8 cellular contexts compared by ENCODE assay signal in the genomic region with DNA sequence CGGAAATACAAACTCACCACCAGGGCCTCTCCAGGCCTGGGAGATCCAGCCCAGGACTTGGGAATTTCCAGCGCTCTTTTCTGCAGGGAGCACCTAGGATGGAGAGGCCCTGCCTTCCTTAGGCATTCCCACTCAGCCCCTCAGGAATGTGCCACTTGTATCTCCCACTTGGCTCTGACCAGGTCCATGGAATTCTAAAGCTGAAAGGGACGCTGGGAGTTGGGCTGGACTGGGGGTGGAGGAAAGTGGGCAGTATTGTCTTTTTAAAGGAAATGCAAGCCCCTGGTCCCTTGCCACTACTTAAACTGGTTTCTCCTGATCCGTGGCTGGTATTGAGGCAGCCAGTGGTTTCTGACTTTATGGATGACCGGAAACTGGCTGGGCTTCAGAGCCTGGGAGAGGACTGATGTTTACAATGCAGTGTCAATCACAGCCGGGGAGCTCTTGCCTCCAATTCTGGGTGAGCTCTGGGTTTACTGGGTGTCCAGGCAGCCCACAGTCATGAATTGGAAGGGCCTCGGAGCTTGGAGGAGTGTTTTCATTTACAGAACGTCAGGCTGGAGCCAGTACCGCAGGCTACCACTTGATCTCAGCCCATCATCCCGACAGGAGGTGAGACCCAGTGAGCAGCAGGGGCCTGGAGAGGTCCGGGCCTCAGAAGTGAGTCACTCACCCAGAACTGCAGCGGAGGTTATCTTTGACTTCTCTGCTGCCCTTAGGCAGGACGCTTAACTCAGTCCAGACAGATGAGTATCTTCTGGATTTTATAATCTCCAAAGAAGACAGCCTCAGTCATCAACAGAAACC. TPM values are rescaled to one million over a fixed set of nuclear protein-coding genes. Genes with fewer than 3 reads are reported as not detected.
A peak's percentile ranks its signal among the peaks of the same experiment; 100 is the strongest.
DNase-seq lines count a peak whose midpoint lies in the region; ATAC-seq and TF ChIP-seq lines count a peak whose summit lies in the region.

No MANE protein-coding gene starts in this region.

- no peak for ATAC-seq in GM21526 (IDR thresholded peaks at IDR 0.05; ENCODE audit: low FRiP score, unreplicated experiment)

- TF ChIP-seq CTCF in WI38 (IDR thresholded peaks at IDR 0.05; ENCODE audit: low read depth, low read length) = no peak

- H3K9me3 Mint-ChIP-seq in activated CD4-positive, alpha-beta T cell treated with anti-CD3 and anti-CD28 coated beads, Interleukin-2, amount 10 ng/mL, durations not matched to agents 7 days and 5 days = no peaks in the 10 kb centered on the region

- peaks cover 5% of the 10 kb centered on the region for H3K27me3 Mint-ChIP-seq in activated CD4-positive, alpha-beta T cell treated with anti-CD3 and anti-CD28 coated beads, Interleukin-2, amount 10 ng/mL, durations not matched to agents 7 days and 5 days

- H3K36me3 Mint-ChIP-seq in activated CD4-positive, alpha-beta T cell treated with anti-CD3 and anti-CD28 coated beads, Interleukin-2, amount 10 ng/mL, durations not matched to agents 7 days and 5 days (ENCODE audit: low read depth) = no peaks in the 10 kb centered on the region

- POLR2A ChIA-PET in activated CD4-positive, alpha-beta T cell treated with anti-CD3 and anti-CD28 coated beads, Interleukin-2, amount 10 ng/mL, durations not matched to agents 7 days and 5 days (lab: Charles Lee) = no interaction called here

- CTCF ChIA-PET in activated CD4-positive, alpha-beta T cell treated with anti-CD3 and anti-CD28 coated beads, Interleukin-2, amount 10 ng/mL, durations not matched to agents 7 days and 5 days (lab: Charles Lee) = interaction anchor here (1.0 to 3.8 kb wide), 3 partner anchors 10 to 261 kb away, joined by 3 to 18 read pairs (median 3); no protein-coding TSS in a partner anchor

- no peak overlapping the region for H3K27ac Mint-ChIP-seq in activated CD4-positive, alpha-beta T cell treated with anti-CD3 and anti-CD28 coated beads, Interleukin-2, amount 10 ng/mL, durations not matched to agents 7 days and 5 days

- peak overlapping the region; percentile 24 for H3K4me3 ChIP-seq in WI38 (ENCODE audit: low read depth, low read length)

- DNase-seq in activated CD4-positive, alpha-beta T cell treated with anti-CD3 and anti-CD28 coated beads, Interleukin-2, amount 10 ng/mL, durations not matched to agents 7 days and 5 days = no peak
- DNase-seq in activated CD4-positive, alpha-beta T cell treated with anti-CD3 and anti-CD28 coated beads for 48 hours = no peak
- peak; percentile 88 for DNase-seq in hepatic stellate cell (ENCODE audit: low spot score)
- DNase-seq in stromal cell of bone marrow (ENCODE audit: low read depth) = peak; percentile 15
- no peak for DNase-seq in stimulated activated CD8-positive, alpha-beta memory T cell treated with anti-CD3 and anti-CD28 coated beads, Interleukin-4, amount 100 ng/mL, for 48 hours
- DNase-seq in NCI-H446 (lab: John Stamatoyannopoulos, UW) = no peak

- H3K4me1 Mint-ChIP-seq in activated CD4-positive, alpha-beta T cell treated with anti-CD3 and anti-CD28 coated beads, Interleukin-2, amount 10 ng/mL, durations not matched to agents 7 days and 5 days = peaks cover 8% of the 10 kb centered on the region

- peak overlapping the region; percentile 30 for H3K4me3 Mint-ChIP-seq in activated CD4-positive, alpha-beta T cell treated with anti-CD3 and anti-CD28 coated beads, Interleukin-2, amount 10 ng/mL, durations not matched to agents 7 days and 5 days

RNA-seq across cellular contexts. Expression of gene AGAP3, which starts 27.3 kb away (rescaled TPM):
- total RNA-seq in activated CD4-positive, alpha-beta T cell treated with anti-CD3 and anti-CD28 coated beads, Interleukin-2, amount 10 ng/mL, durations not matched to agents 7 days and 5 days = 10 to 100 TPM; 18.1 to 19.7 TPM

RNA-seq across cellular contexts. Expression of gene TMUB1, which starts 30.3 kb away (rescaled TPM):
- 10 to 100 TPM; 73.7 to 77.1 TPM for total RNA-seq in activated CD4-positive, alpha-beta T cell treated with anti-CD3 and anti-CD28 coated beads, Interleukin-2, amount 10 ng/mL, durations not matched to agents 7 days and 5 days

RNA-seq across cellular contexts. Expression of gene FASTK, which starts 32.9 kb away (rescaled TPM):
- total RNA-seq in activated CD4-positive, alpha-beta T cell treated with anti-CD3 and anti-CD28 coated beads, Interleukin-2, amount 10 ng/mL, durations not matched to agents 7 days and 5 days = 10 to 100 TPM; 76.4 to 85.9 TPM

RNA-seq across cellular contexts. Expression of gene GBX1, which starts 53.9 kb away (rescaled TPM):
- total RNA-seq in activated CD4-positive, alpha-beta T cell treated with anti-CD3 and anti-CD28 coated beads, Interleukin-2, amount 10 ng/mL, durations not matched to agents 7 days and 5 days = not detected

RNA-seq across cellular contexts. Expression of gene SLC4A2, which starts 54.2 kb away (rescaled TPM):
- total RNA-seq in activated CD4-positive, alpha-beta T cell treated with anti-CD3 and anti-CD28 coated beads, Interleukin-2, amount 10 ng/mL, durations not matched to agents 7 days and 5 days = 100 to 1,000 TPM; 106 to 114 TPM

Comparison
In these comparisons a context has a peak if more than half of its experiments do, and no peak if none do; other contexts are left out.
1. DNase-seq: peak in hepatic stellate cell (single experiment) and stromal cell of bone marrow (single experiment); none in activated CD4-positive, alpha-beta T cell treated with anti-CD3 and anti-CD28 coated beads, Interleukin-2, amount 10 ng/mL, durations not matched to agents 7 days and 5 days (single experiment), activated CD4-positive, alpha-beta T cell treated with anti-CD3 and anti-CD28 coated beads for 48 hours (single experiment), stimulated activated CD8-positive, alpha-beta memory T cell treated with anti-CD3 and anti-CD28 coated beads, Interleukin-4, amount 100 ng/mL, for 48 hours (single experiment) and NCI-H446 (0 of 2).